ENCODE assay signal across 20 cellular contexts in genomic region chr2:159926695-159927094, GRCh38.
"Had no signal": no experiment of that assay in that cellular context is flagged by ENCODE, and none has a peak within 500 bp of the region (broad histone marks: within the 10 kb centered on the region; RNA-seq: fewer than 3 reads in every experiment).

No MANE protein-coding gene starts in this region.

- H3K27ac Mint-ChIP-seq: activated CD4-positive, alpha-beta T cell treated with anti-CD3 and anti-CD28 coated beads, Interleukin-2, amount 10 ng/mL, durations not matched to agents 24 days and 14 days; activated CD8-positive, alpha-beta memory T cell treated with anti-CD3 and anti-CD28 coated beads, Interleukin-2, amount 10 ng/mL, durations not matched to agents 7 days and 5 days; activated CD8-positive, alpha-beta T cell treated with anti-CD3 and anti-CD28 coated beads for 36 hours; activated naive CD4-positive, alpha-beta T cell treated with anti-CD3 and anti-CD28 coated beads, Interleukin-2, amount 10 ng/mL, durations not matched to agents 7 days and 5 days; nephron progenitor cell; stimulated activated effector memory CD8-positive, alpha-beta T cell treated with anti-CD3 and anti-CD28 coated beads, Interleukin-12 subunit alpha, Interleukin-12 subunit beta, amount 100 ng/mL, for 72 hours; stimulated activated naive CD8-positive, alpha-beta T cell treated with anti-CD3 and anti-CD28 coated beads, Interleukin-15, amount 100 ng/mL, for 72 hours; T-helper 17 cell had no signal

- H3K27me3 ChIP-seq: tibial nerve had no signal

- H3K4me3 ChIP-seq: coronary artery, tibial nerve had no signal

- H3K4me1 Mint-ChIP-seq: activated naive CD4-positive, alpha-beta T cell treated with anti-CD3 and anti-CD28 coated beads, Interleukin-2, amount 10 ng/mL, durations not matched to agents 7 days and 5 days had no signal

- H3K27ac ChIP-seq: coronary artery, tibial nerve had no signal

- H3K36me3 ChIP-seq: tibial nerve had no signal

- H3K4me3 Mint-ChIP-seq: activated CD4-positive, alpha-beta T cell treated with anti-CD3 and anti-CD28 coated beads, Interleukin-2, amount 10 ng/mL, durations not matched to agents 24 days and 14 days; activated CD8-positive, alpha-beta memory T cell treated with anti-CD3 and anti-CD28 coated beads, Interleukin-2, amount 10 ng/mL, durations not matched to agents 7 days and 5 days; activated CD8-positive, alpha-beta T cell treated with anti-CD3 and anti-CD28 coated beads for 36 hours; activated naive CD4-positive, alpha-beta T cell treated with anti-CD3 and anti-CD28 coated beads, Interleukin-2, amount 10 ng/mL, durations not matched to agents 7 days and 5 days; nephron progenitor cell; stimulated activated effector memory CD8-positive, alpha-beta T cell treated with anti-CD3 and anti-CD28 coated beads, Interleukin-12 subunit alpha, Interleukin-12 subunit beta, amount 100 ng/mL, for 72 hours; stimulated activated naive CD8-positive, alpha-beta T cell treated with anti-CD3 and anti-CD28 coated beads, Interleukin-15, amount 100 ng/mL, for 72 hours; T-helper 17 cell had no signal

- H3K36me3 Mint-ChIP-seq: activated CD8-positive, alpha-beta memory T cell treated with anti-CD3 and anti-CD28 coated beads, Interleukin-2, amount 10 ng/mL, durations not matched to agents 7 days and 5 days; activated naive CD4-positive, alpha-beta T cell treated with anti-CD3 and anti-CD28 coated beads, Interleukin-2, amount 10 ng/mL, durations not matched to agents 7 days and 5 days; stimulated activated effector memory CD8-positive, alpha-beta T cell treated with anti-CD3 and anti-CD28 coated beads, Interleukin-12 subunit alpha, Interleukin-12 subunit beta, amount 100 ng/mL, for 72 hours had no signal

- ATAC-seq: activated CD4-positive, CD25-positive, alpha-beta regulatory T cell treated with anti-CD3 and anti-CD28 coated beads, Interleukin-2, amount 50 U/mL, for 24 hours; activated CD8-positive, alpha-beta memory T cell treated with anti-CD3 and anti-CD28 coated beads, Interleukin-2, amount 10 ng/mL, durations not matched to agents 7 days and 5 days; activated CD8-positive, alpha-beta T cell treated with anti-CD3 and anti-CD28 coated beads for 36 hours; left ventricle myocardium superior; sciatic nerve; stimulated activated effector memory CD8-positive, alpha-beta T cell treated with anti-CD3 and anti-CD28 coated beads, Interleukin-12 subunit alpha, Interleukin-12 subunit beta, amount 100 ng/mL, for 72 hours; stimulated activated naive CD8-positive, alpha-beta T cell treated with anti-CD3 and anti-CD28 coated beads, Interleukin-15, amount 100 ng/mL, for 72 hours; T-helper 17 cell had no signal

- H3K9me3 Mint-ChIP-seq: activated CD8-positive, alpha-beta T cell treated with anti-CD3 and anti-CD28 coated beads for 36 hours; activated naive CD4-positive, alpha-beta T cell treated with anti-CD3 and anti-CD28 coated beads, Interleukin-2, amount 10 ng/mL, durations not matched to agents 7 days and 5 days; stimulated activated naive CD8-positive, alpha-beta T cell treated with anti-CD3 and anti-CD28 coated beads, Interleukin-15, amount 100 ng/mL, for 72 hours had no signal

- DNase-seq: activated CD4-positive, alpha-beta T cell treated with anti-CD3 and anti-CD28 coated beads, Interleukin-2, amount 10 ng/mL, durations not matched to agents 24 days and 14 days; activated CD8-positive, alpha-beta memory T cell treated with anti-CD3 and anti-CD28 coated beads, Interleukin-2, amount 10 ng/mL, durations not matched to agents 7 days and 5 days; activated CD8-positive, alpha-beta T cell treated with anti-CD3 and anti-CD28 coated beads for 36 hours; activated effector memory CD4-positive, alpha-beta T cell treated with anti-CD3 and anti-CD28 coated beads, Interleukin-2, amount 50 U/mL, for 16 hours; activated naive CD4-positive, alpha-beta T cell treated with anti-CD3 and anti-CD28 coated beads, Interleukin-2, amount 10 ng/mL, durations not matched to agents 7 days and 5 days; activated T-cell treated with anti-CD3 and anti-CD28 coated beads for 4 hours; cerebellar nuclear complex; kidney glomerular epithelial cell; left ventricle myocardium superior; nephron progenitor cell; occipital lobe; small intestine; stimulated activated CD4-positive, alpha-beta T cell treated with anti-CD3 and anti-CD28 coated beads, Interleukin-2, amount 100 ng/mL, for 24 hours; stimulated activated naive CD8-positive, alpha-beta T cell treated with anti-CD3 and anti-CD28 coated beads, Interleukin-15, amount 100 ng/mL, for 72 hours; T-helper 17 cell had no signal
